Comparison of ENCODE assay signal across 29 cellular contexts in the genomic region with DNA sequence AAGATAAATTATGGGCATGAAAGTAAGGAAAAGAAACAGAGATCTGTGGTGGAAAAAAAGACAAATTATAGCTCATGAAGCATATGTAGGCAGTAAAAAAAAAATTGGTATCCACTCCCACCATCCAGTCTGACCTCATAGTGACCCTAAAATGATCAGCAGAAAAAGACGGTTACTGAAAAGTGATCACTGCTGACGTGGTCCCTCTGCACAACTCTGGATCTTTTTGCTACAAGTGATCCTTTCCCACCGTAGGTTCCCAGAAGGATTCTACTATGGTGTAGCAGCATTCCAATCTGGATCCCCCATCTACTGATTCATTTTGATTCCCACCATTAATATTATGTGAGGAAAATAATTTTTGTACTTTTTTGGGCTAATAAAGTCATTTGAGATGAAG. TPM values are rescaled to one million over a fixed set of nuclear protein-coding genes. Genes with fewer than 3 reads are reported as not detected.
DNase-seq lines count a peak whose midpoint lies in the region; ATAC-seq, FAIRE-seq and TF ChIP-seq lines count a peak whose summit lies in the region.
"Had no signal": no experiment of that assay in that cellular context is flagged by ENCODE, and none has a peak within 500 bp of the region (broad histone marks: within the 10 kb centered on the region; RNA-seq: fewer than 3 reads in every experiment).

No MANE protein-coding gene starts in this region.

- H3K27ac Mint-ChIP-seq in chondrocyte (ENCODE audit: unreplicated experiment): peak overlapping the region; percentile 66
- H3K27ac Mint-ChIP-seq: activated CD4-positive, alpha-beta T cell treated with anti-CD3 and anti-CD28 coated beads for 36 hours; stimulated activated effector memory CD8-positive, alpha-beta T cell treated with anti-CD3 and anti-CD28 coated beads, Interleukin-12 subunit alpha, Interleukin-12 subunit beta, amount 100 ng/mL, for 72 hours; T-cell had no signal

- H2BK5ac ChIP-seq in IMR-90 (ENCODE audit: low read depth, low read length, poor library complexity, severe bottlenecking): no peak overlapping the region

- intact Hi-C loops in A673 (cut with micrococcal nuclease; ENCODE audit: unreplicated experiment): no loop called here
- intact Hi-C loops in IMR-90 (cut with micrococcal nuclease): no loop called here
- intact Hi-C loops in sigmoid colon (cut with DNase I): no loop called here

- no peaks in the 10 kb centered on the region for H3K9me3 ChIP-seq in A673 (ENCODE audit: low read depth, low read length, poor library complexity, severe bottlenecking)
- H3K9me3 ChIP-seq in IMR-90 (ENCODE audit: control insufficient read depth, insufficient read depth, low read length): no peaks in the 10 kb centered on the region
- H3K9me3 ChIP-seq in neutrophil: no peaks in the 10 kb centered on the region
- no peaks in the 10 kb centered on the region for H3K9me3 ChIP-seq in sigmoid colon
- H3K9me3 ChIP-seq: adrenal gland, spleen, uterus had no signal

- no peak for TF ChIP-seq RAD21 in IMR-90 (IDR thresholded peaks at IDR 0.05; ENCODE audit: low read length)

- peak overlapping the region; percentile 43 for H3K27ac ChIP-seq in A673 (ENCODE audit: low read depth, low read length, poor library complexity, severe bottlenecking)
- no peak overlapping the region; the same call in 1 of the 2 replicates for H3K27ac ChIP-seq in IMR-90 (ENCODE audit: insufficient read depth, low read length)
- peak overlapping the region; percentile 55 for H3K27ac ChIP-seq in neutrophil
- no peak overlapping the region for H3K27ac ChIP-seq in sigmoid colon
- H3K27ac ChIP-seq: uterus had no signal

- H3K36me3 ChIP-seq in A673 (ENCODE audit: insufficient read depth, low read length, poor library complexity, severe bottlenecking): no peaks in the 10 kb centered on the region
- no peaks in the 10 kb centered on the region for H3K36me3 ChIP-seq in IMR-90 (ENCODE audit: control insufficient read depth, insufficient read depth, low read length)
- H3K36me3 ChIP-seq in neutrophil: no peaks in the 10 kb centered on the region
- no peaks in the 10 kb centered on the region for H3K36me3 ChIP-seq in sigmoid colon
- H3K36me3 ChIP-seq: adrenal gland, spleen, uterus had no signal

- 0 out of 2 replicates have a peak overlapping the region, but pooled peaks have one; percentile 10 for H2BK20ac ChIP-seq in IMR-90 (ENCODE audit: low read depth, low read length)

- H3K27me3 ChIP-seq in A673 (replicated peaks; ENCODE audit: insufficient read depth, low read depth, low read length, poor library complexity): no peaks in the 10 kb centered on the region
- peaks cover 1% of the 10 kb centered on the region; the same call in 1 of the 2 replicates for H3K27me3 ChIP-seq in IMR-90 (ENCODE audit: control insufficient read depth, insufficient read depth, low read length)
- H3K27me3 ChIP-seq in neutrophil: no peaks in the 10 kb centered on the region
- H3K27me3 ChIP-seq in sigmoid colon: no peaks in the 10 kb centered on the region
- H3K27me3 ChIP-seq: adrenal gland, uterus had no signal

- H2AK5ac ChIP-seq in IMR-90 (ENCODE audit: low read depth, low read length): no peak overlapping the region

- no peaks in the 10 kb centered on the region for H3K79me1 ChIP-seq in IMR-90 (ENCODE audit: low read depth in 1 of 2, low read length in 2 of 2)

- no peak overlapping the region for H3K56ac ChIP-seq in IMR-90 (ENCODE audit: extremely low read depth, insufficient read depth, low read length)

- no peak overlapping the region for H2AFZ ChIP-seq in IMR-90 (replicated peaks; ENCODE audit: low read length, poor library complexity)

- peak overlapping the region; percentile 32 to 61; a peak in 2 of 4 replicates for H4K8ac ChIP-seq in IMR-90 (ENCODE audit: low read depth in 2 of 2, low read length in 2 of 2)

- no peak overlapping the region for H3K4me2 ChIP-seq in IMR-90 (ENCODE audit: low read depth, low read length)

- POLR2A ChIA-PET in A673 (lab: Charles Lee; ENCODE audit: low non-redundant PET) (no interaction called here), IMR-90 (lab: Charles Lee; ENCODE audit: unreplicated experiment) (interaction anchor here (0.6 kb wide), 1 partner anchor 10 kb away, joined by 4 read pairs; no protein-coding TSS in a partner anchor)

- ATAC-seq in IMR-90 (ENCODE audit: low read depth): no peak
- ATAC-seq in HG03439 (IDR thresholded peaks at IDR 0.05; ENCODE audit: unreplicated experiment): no peak
- ATAC-seq: activated CD4-positive, alpha-beta T cell treated with anti-CD3 and anti-CD28 coated beads for 36 hours; Panc1; stimulated activated effector memory CD8-positive, alpha-beta T cell treated with anti-CD3 and anti-CD28 coated beads, Interleukin-12 subunit alpha, Interleukin-12 subunit beta, amount 100 ng/mL, for 72 hours; T-cell had no signal

- no peak overlapping the region for H3K9ac ChIP-seq in IMR-90 (ENCODE audit: low read depth, low read length)

- no peak for TF ChIP-seq CTCF in A673 (conservative IDR thresholded peaks at IDR 0.05; ENCODE audit: low read depth, low read length)
- no peak for TF ChIP-seq CTCF in IMR-90 (conservative IDR thresholded peaks at IDR 0.05; ENCODE audit: low read depth, low read length)
- no peak for TF ChIP-seq CTCF in chondrocyte (IDR thresholded peaks at IDR 0.05)
- TF ChIP-seq CTCF in neutrophil (IDR thresholded peaks at IDR 0.05): no peak
- no peak for TF ChIP-seq CTCF in D721Med (IDR thresholded peaks at IDR 0.05; ENCODE audit: insufficient read depth, missing control alignments)
- TF ChIP-seq CTCF in sigmoid colon (IDR thresholded peaks at IDR 0.05): no peak

- H3K27me3 Mint-ChIP-seq in chondrocyte (ENCODE audit: low read depth): no peaks in the 10 kb centered on the region

- no peak overlapping the region for H3K23ac ChIP-seq in IMR-90 (ENCODE audit: low read depth, low read length)

- H3K9me1 ChIP-seq in IMR-90 (ENCODE audit: insufficient read depth, low read length): no peaks in the 10 kb centered on the region; the same call in 1 of the 2 replicates

- H3K4ac ChIP-seq in IMR-90 (ENCODE audit: low read depth, low read length): no peak overlapping the region

- WGBS in IMR-90 (ENCODE audit: extremely low coverage in 2 of 2, insufficient read length in 1 of 2), 2 experiments: no CpG with 5 or more reads among the region's 3 CpGs
- 84 to 87% methylated on average over 3 of the region's 3 CpGs for WGBS in sigmoid colon, 2 donors

- no peak overlapping the region for H4K91ac ChIP-seq in IMR-90 (ENCODE audit: insufficient read depth, low read depth, low read length)

- CTCF ChIA-PET in A673 (lab: Charles Lee) (no interaction called here), IMR-90 (lab: Yijun Ruan, JAX) (interaction anchor here (0.6 to 1.2 kb wide), 3 partner anchors 12 to 170 kb away, joined by 3 read pairs; no protein-coding TSS in a partner anchor)

- no TSS peak for BruUV-seq in A673 (replicated peaks; lab: Mats Ljungman, UMichigan)
- BruUV-seq in IMR-90 (replicated peaks; lab: Mats Ljungman, UMichigan): no TSS peak

- peaks cover 26% of the 10 kb centered on the region for H3K4me1 Mint-ChIP-seq in chondrocyte (ENCODE audit: low read depth)
- H3K4me1 Mint-ChIP-seq: stimulated activated effector memory CD8-positive, alpha-beta T cell treated with anti-CD3 and anti-CD28 coated beads, Interleukin-12 subunit alpha, Interleukin-12 subunit beta, amount 100 ng/mL, for 72 hours; T-cell had no signal

- no peaks in the 10 kb centered on the region for H3K9me3 Mint-ChIP-seq in chondrocyte (ENCODE audit: low read depth)
- H3K9me3 Mint-ChIP-seq: stimulated activated effector memory CD8-positive, alpha-beta T cell treated with anti-CD3 and anti-CD28 coated beads, Interleukin-12 subunit alpha, Interleukin-12 subunit beta, amount 100 ng/mL, for 72 hours; T-cell had no signal

- TF ChIP-seq POLR2A in IMR-90 (IDR thresholded peaks at IDR 0.05; ENCODE audit: low read depth, low read length): no peak
- no peak for TF ChIP-seq POLR2A in sigmoid colon (IDR thresholded peaks at IDR 0.05)

- FAIRE-seq in D721Med (lab: Jason Lieb, UNC): no peak
- FAIRE-seq: bronchial epithelial cell, endometrium, TTC549 had no signal

- H2AK9ac ChIP-seq in IMR-90 (replicated peaks; ENCODE audit: low read depth, low read length, poor library complexity): no peak overlapping the region

- no peak overlapping the region; the same call in 1 of the 2 replicates for H4K5ac ChIP-seq in IMR-90 (ENCODE audit: low read depth, low read length)

- in situ Hi-C loops in IMR-90 (cut with MboI; ENCODE audit: low sequenced_read_pairs): no loop called here

- dilution Hi-C loops in IMR-90 (cut with HindIII; ENCODE audit: low sequenced_read_pairs, unreplicated experiment): no loop called here

- no peaks in the 10 kb centered on the region for H3K36me3 Mint-ChIP-seq in chondrocyte (ENCODE audit: low read depth)
- H3K36me3 Mint-ChIP-seq: stimulated activated effector memory CD8-positive, alpha-beta T cell treated with anti-CD3 and anti-CD28 coated beads, Interleukin-12 subunit alpha, Interleukin-12 subunit beta, amount 100 ng/mL, for 72 hours; T-cell had no signal

- no peak overlapping the region for H3K14ac ChIP-seq in IMR-90 (replicated peaks; ENCODE audit: low read depth, low read length)

- H3K4me3 ChIP-seq in A673 (ENCODE audit: low read depth, low read length, poor library complexity, severe bottlenecking) (no peak overlapping the region), IMR-90 (ENCODE audit: insufficient read depth, low read depth, low read length) (no peak overlapping the region), neutrophil (ENCODE audit: low read depth in 1 of 2, low read length in 1 of 2) (peak overlapping the region in 1 of 2 experiments; percentile 27), sigmoid colon (no peak overlapping the region)
- H3K4me3 ChIP-seq: adrenal gland, spleen, uterus had no signal

- no peaks in the 10 kb centered on the region for H4K20me1 ChIP-seq in IMR-90 (ENCODE audit: insufficient read depth, low read length)

- TF ChIP-seq EP300 in sigmoid colon (IDR thresholded peaks at IDR 0.05): no peak

- no peak for DNase-seq in A673 (ENCODE audit: low spot score)
- DNase-seq in IMR-90: no peak
- DNase-seq in chondrocyte (ENCODE audit: low spot score): no peak
- DNase-seq in D721Med (ENCODE audit: insufficient read length, low spot score): no peak
- DNase-seq in sigmoid colon: no peak
- no peak for DNase-seq in iPS-NIHi11 (ENCODE audit: low spot score)
- DNase-seq: activated CD4-positive, alpha-beta T cell treated with anti-CD3 and anti-CD28 coated beads for 36 hours; activated CD8-positive, alpha-beta memory T cell treated with anti-CD3 and anti-CD28 coated beads for 24 hours; activated gamma-delta T cell treated with Interleukin-2 at 50 U/mL for 16 hours; activated T-cell treated with anti-CD3 and anti-CD28 coated beads, Interleukin-2, amount 50 U/mL, for 1 hour; cortex of kidney; MM.1S; NCI-H1436; NCI-H510A; spleen; stimulated activated CD4-positive, alpha-beta T cell treated with anti-CD3 and anti-CD28 coated beads, Interleukin-2, amount 100 ng/mL, for 48 hours; T-cell; uterus had no signal

- H3K18ac ChIP-seq in IMR-90 (ENCODE audit: low read depth, low read length): no peak overlapping the region

- H2BK120ac ChIP-seq in IMR-90 (ENCODE audit: low read depth, low read length): no peak overlapping the region

- H3K4me3 Mint-ChIP-seq in chondrocyte (ENCODE audit: unreplicated experiment): no peak overlapping the region
- H3K4me3 Mint-ChIP-seq: activated CD4-positive, alpha-beta T cell treated with anti-CD3 and anti-CD28 coated beads for 36 hours; stimulated activated effector memory CD8-positive, alpha-beta T cell treated with anti-CD3 and anti-CD28 coated beads, Interleukin-12 subunit alpha, Interleukin-12 subunit beta, amount 100 ng/mL, for 72 hours; T-cell had no signal

- no peak overlapping the region for H2BK15ac ChIP-seq in IMR-90 (ENCODE audit: low read depth, low read length)

- peaks cover 9% of the 10 kb centered on the region for H3K4me1 ChIP-seq in A673 (ENCODE audit: insufficient read depth, low read length, poor library complexity, severe bottlenecking)
- H3K4me1 ChIP-seq in IMR-90 (ENCODE audit: control insufficient read depth, insufficient read depth, low read length): no peaks in the 10 kb centered on the region; the same call in 1 of the 2 replicates
- H3K4me1 ChIP-seq in neutrophil (ENCODE audit: control insufficient read depth in 1 of 2, insufficient read depth in 1 of 2, low read depth in 1 of 2, low read length in 1 of 2): peaks cover 11 to 14% of the 10 kb centered on the region in 2 experiments
- H3K4me1 ChIP-seq in sigmoid colon: peaks cover 0 to 9% (median 4%) of the 10 kb centered on the region in 4 donors
- H3K4me1 ChIP-seq: uterus had no signal

RNA-seq across cellular contexts. Expression of a gene that starts 10.9 kb away (rescaled TPM):
- total RNA-seq in A673 (2021): 4.5 and 5.0 TPM in 2 replicates
- total RNA-seq in IMR-90 (2012; rRNA removed): under 0.01 TPM in 2 replicates
- polyA plus RNA-seq in IMR-90 (2012; rRNA removed): 0.12 and 0.19 TPM in 2 replicates
- polyA plus RNA-seq in IMR-90 (2012; cell fraction: cytosol; rRNA removed): 0.09 and 0.18 TPM in 2 replicates
- 0.11 and 0.34 TPM in 2 replicates for polyA plus RNA-seq in IMR-90 (2012; cell fraction: nucleus; rRNA removed; ENCODE audit: low replicate concordance)
- total RNA-seq in chondrocyte: 6.3 to 7.1 TPM (median 6.7 TPM) in 3 replicates
- total RNA-seq in sigmoid colon: 1 to 10 TPM in 3 of 4 donors, under 1 TPM in 1; 0.49 to 2.5 (median 1.6) TPM
- polyA plus RNA-seq in sigmoid colon: 1 to 10 TPM in 1 of 3 donors, under 1 TPM in 2; under 0.01 to 2.2 (median 0.23) TPM
- total RNA-seq: activated CD4-positive, alpha-beta T cell treated with anti-CD3 and anti-CD28 coated beads for 36 hours had no signal

RNA-seq across cellular contexts. Expression of a gene that starts 29.8 kb away (rescaled TPM):
- total RNA-seq in A673 (2021) (0.33 and 0.54 TPM in 2 replicates), IMR-90 (2012; rRNA removed) (not detected in 2 replicates), chondrocyte (0.07 to 0.17 TPM (median 0.10 TPM) in 3 replicates), sigmoid colon (under 1 TPM in 1 of 4 donors, not detected in 3; 0.41 TPM)
- polyA plus RNA-seq in IMR-90 (2012; rRNA removed) (not detected in 2 replicates), sigmoid colon (10 to 100 TPM; 13.9 to 18.3 (median 16.2) TPM)
- polyA plus RNA-seq in IMR-90 (2012; cell fraction: cytosol; rRNA removed): not detected in 2 replicates
- 0.15 and 0.33 TPM in 2 replicates for polyA plus RNA-seq in IMR-90 (2012; cell fraction: nucleus; rRNA removed; ENCODE audit: low replicate concordance)
- total RNA-seq: bronchial epithelial cell, kidney epithelial cell, lung microvascular endothelial cell had no signal
- polyA plus RNA-seq: fibroblast of lung had no signal

RNA-seq across cellular contexts. Expression of a gene that starts 41.6 kb away (rescaled TPM):
- total RNA-seq in A673 (2021): 25.9 and 30.4 TPM in 2 replicates
- 10.9 and 16.7 TPM in 2 replicates for total RNA-seq in IMR-90 (2012; rRNA removed)
- 6.1 and 7.3 TPM in 2 replicates for polyA plus RNA-seq in IMR-90 (2012; rRNA removed)
- polyA plus RNA-seq in IMR-90 (2012; cell fraction: cytosol; rRNA removed): 3.5 and 4.3 TPM in 2 replicates
- polyA plus RNA-seq in IMR-90 (2012; cell fraction: nucleus; rRNA removed; ENCODE audit: low replicate concordance): 5.3 and 10.1 TPM in 2 replicates
- 12.7 to 14.5 TPM (median 13.4 TPM) in 3 replicates for total RNA-seq in chondrocyte
- 10 to 100 TPM; 12.7 to 18.2 (median 15.3) TPM for total RNA-seq in sigmoid colon
- 10 to 100 TPM; 13.2 to 24.5 (median 15.9) TPM for polyA plus RNA-seq in sigmoid colon

RNA-seq across cellular contexts. Expression of a gene that starts 49.9 kb away (rescaled TPM):
- total RNA-seq in A673 (2021) (17.3 and 19.4 TPM in 2 replicates), IMR-90 (2012; rRNA removed) (7.5 and 10.6 TPM in 2 replicates), chondrocyte (7.1 to 12.4 TPM (median 7.4 TPM) in 3 replicates), sigmoid colon (1 to 10 TPM; 3.5 to 8.8 (median 5.9) TPM)
- polyA plus RNA-seq in IMR-90 (2012; rRNA removed) (15.4 and 15.5 TPM in 2 replicates), sigmoid colon (1 to 10 TPM; 1.2 to 4.3 (median 1.6) TPM)
- 11.4 and 15.4 TPM in 2 replicates for polyA plus RNA-seq in IMR-90 (2012; cell fraction: cytosol; rRNA removed)
- polyA plus RNA-seq in IMR-90 (2012; cell fraction: nucleus; rRNA removed; ENCODE audit: low replicate concordance): 7.2 and 8.4 TPM in 2 replicates

Comparison
In these comparisons a context has a peak if more than half of its experiments do, and no peak if none do; other contexts are left out.
1. H3K27ac ChIP-seq: peak in A673 (single experiment) and neutrophil (single experiment); none in IMR-90 (single experiment) and sigmoid colon (0 of 4).